Comparison of ENCODE assay signal across 13 cellular contexts in the genomic region with DNA sequence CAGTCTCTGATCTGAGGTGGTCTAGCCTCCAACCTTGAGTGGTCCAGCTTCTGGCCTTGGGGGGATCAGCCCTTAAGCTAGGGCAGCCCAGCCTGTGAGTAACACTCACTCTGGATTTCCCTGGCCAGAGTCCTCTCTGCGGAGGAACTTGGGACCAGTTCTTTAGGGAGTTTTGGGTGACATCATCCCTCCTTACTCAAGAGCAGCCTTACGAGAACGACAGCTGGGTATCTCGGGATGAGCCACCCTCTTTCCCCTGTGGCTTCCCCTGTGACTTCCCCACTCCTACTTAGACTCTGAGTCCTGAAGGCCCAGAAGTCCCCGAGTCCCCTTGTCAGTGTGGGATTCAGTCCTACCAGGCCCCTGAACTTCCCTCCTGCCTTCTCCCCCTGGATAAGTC. TPM values are rescaled to one million over a fixed set of nuclear protein-coding genes. Genes with fewer than 3 reads are reported as not detected.
DNase-seq lines count a peak whose midpoint lies in the region; ATAC-seq and TF ChIP-seq lines count a peak whose summit lies in the region.
"Had no signal": no experiment of that assay in that cellular context is flagged by ENCODE, and none has a peak within 500 bp of the region (broad histone marks: within the 10 kb centered on the region; RNA-seq: fewer than 3 reads in every experiment).

No MANE protein-coding gene starts in this region.

- no peaks in the 10 kb centered on the region for H3K4me1 ChIP-seq in CD4-positive, CD25-positive, alpha-beta regulatory T cell (ENCODE audit: control insufficient read depth, insufficient read depth, low read length, poor library complexity, severe bottlenecking)
- peaks cover 25 to 30% of the 10 kb centered on the region in 2 experiments for H3K4me1 ChIP-seq in trophoblast cell (ENCODE audit: control insufficient read depth in 1 of 2, insufficient read depth in 2 of 2, low read length in 2 of 2)

- no peak overlapping the region for H3K27ac ChIP-seq in CD4-positive, CD25-positive, alpha-beta regulatory T cell (ENCODE audit: insufficient read depth, low read length, poor library complexity, severe bottlenecking)
- H3K27ac ChIP-seq in trophoblast cell (ENCODE audit: low read depth, low read length): no peak overlapping the region
- H3K27ac ChIP-seq: KMS-11 had no signal

- H3K4ac ChIP-seq in trophoblast cell (ENCODE audit: low read depth, low read length): no peak overlapping the region

- no peak overlapping the region for H3K4me3 ChIP-seq in CD4-positive, CD25-positive, alpha-beta regulatory T cell (ENCODE audit: low read depth, low read length)
- no peak overlapping the region for H3K4me3 ChIP-seq in NB4 (ENCODE audit: low read depth, low read length)
- no peak overlapping the region for H3K4me3 ChIP-seq in fibroblast of pulmonary artery (replicated peaks; ENCODE audit: low read depth, low read length)
- no peak overlapping the region for H3K4me3 ChIP-seq in trophoblast cell (ENCODE audit: low read depth, low read length)

- H2BK12ac ChIP-seq in trophoblast cell (ENCODE audit: low read length): peak overlapping the region; percentile 15

- H3K18ac ChIP-seq in trophoblast cell (ENCODE audit: low read length): no peak overlapping the region

- H3K4me2 ChIP-seq in trophoblast cell (ENCODE audit: low read length): no peak overlapping the region
- H3K4me2 ChIP-seq: KMS-11 had no signal

- no peak overlapping the region for H3K9ac ChIP-seq in trophoblast cell (ENCODE audit: low read length)
- H3K9ac ChIP-seq: KMS-11 had no signal

- peak overlapping the region; percentile 16 for H4K91ac ChIP-seq in trophoblast cell (ENCODE audit: low read depth, low read length)

- H3K14ac ChIP-seq in trophoblast cell (ENCODE audit: low read length): no peak overlapping the region

- H3K36me3 ChIP-seq in CD4-positive, CD25-positive, alpha-beta regulatory T cell (ENCODE audit: control insufficient read depth, insufficient read depth, low read length): no peaks in the 10 kb centered on the region
- no peaks in the 10 kb centered on the region for H3K36me3 ChIP-seq in trophoblast cell (ENCODE audit: control insufficient read depth in 1 of 2, insufficient read depth in 2 of 2, low read length in 2 of 2)

- peak; percentile 16 to 29 for ATAC-seq in CD4-positive, CD25-positive, alpha-beta regulatory T cell (ENCODE audit: low read depth in 2 of 2)
- ATAC-seq in GM19351 (IDR thresholded peaks at IDR 0.05; ENCODE audit: unreplicated experiment): no peak
- no peak for ATAC-seq in SK-N-SH treated with all-trans-retinoic acid at 6 μM for 48 hours
- no peak for ATAC-seq in GM18873 (IDR thresholded peaks at IDR 0.05; ENCODE audit: low FRiP score, unreplicated experiment)
- ATAC-seq: naive thymus-derived CD8-positive, alpha-beta T cell; WTC11 had no signal

- no peaks in the 10 kb centered on the region for H3K27me3 ChIP-seq in CD4-positive, CD25-positive, alpha-beta regulatory T cell (ENCODE audit: control insufficient read depth, insufficient read depth, low read length)
- no peaks in the 10 kb centered on the region for H3K27me3 ChIP-seq in trophoblast cell (ENCODE audit: insufficient read depth, low read length)

- no peak overlapping the region for H2BK120ac ChIP-seq in trophoblast cell (ENCODE audit: insufficient read depth, low read length, poor library complexity)

- no peaks in the 10 kb centered on the region for H3K36me3 Mint-ChIP-seq in CD4-positive, CD25-positive, alpha-beta regulatory T cell
- H3K36me3 Mint-ChIP-seq: activated naive CD8-positive, alpha-beta T cell treated with anti-CD3 and anti-CD28 coated beads for 36 hours; naive thymus-derived CD8-positive, alpha-beta T cell; WTC11 had no signal

- no peak overlapping the region for H4K8ac ChIP-seq in trophoblast cell (ENCODE audit: low read depth, low read length)

- peaks cover 10% of the 10 kb centered on the region for H3K27me3 Mint-ChIP-seq in CD4-positive, CD25-positive, alpha-beta regulatory T cell

- H3K79me1 ChIP-seq in trophoblast cell (ENCODE audit: low read length): peaks cover 23% of the 10 kb centered on the region

- H2AFZ ChIP-seq in trophoblast cell (ENCODE audit: insufficient read depth, low read length, poor library complexity): no peak overlapping the region

- H2AK5ac ChIP-seq in trophoblast cell (ENCODE audit: low read length): no peak overlapping the region

- peaks cover 0 to 11% (median 1%) of the 10 kb centered on the region in 4 donors for H3K4me1 Mint-ChIP-seq in CD4-positive, CD25-positive, alpha-beta regulatory T cell
- H3K4me1 Mint-ChIP-seq: activated naive CD8-positive, alpha-beta T cell treated with anti-CD3 and anti-CD28 coated beads for 36 hours had no signal

- peak overlapping the region in 1 of 3 donors; percentile 72 for H3K27ac Mint-ChIP-seq in CD4-positive, CD25-positive, alpha-beta regulatory T cell
- H3K27ac Mint-ChIP-seq: activated naive CD8-positive, alpha-beta T cell treated with anti-CD3 and anti-CD28 coated beads for 36 hours had no signal

- DNase-seq in CD4-positive, CD25-positive, alpha-beta regulatory T cell: no peak
- peak; percentile 58 for DNase-seq in NB4 (ENCODE audit: low read depth)
- peak; percentile 72 for DNase-seq in fibroblast of pulmonary artery (ENCODE audit: low read depth)
- DNase-seq in trophoblast cell: peak in 1 of 2 donors; percentile 55
- DNase-seq in NCI-H1694 (lab: John Stamatoyannopoulos, UW): no peak
- DNase-seq: activated naive CD8-positive, alpha-beta T cell treated with anti-CD3 and anti-CD28 coated beads for 36 hours; Caco-2 had no signal

- no peak for TF ChIP-seq POLR2A in NB4 (IDR thresholded peaks at IDR 0.05; ENCODE audit: extremely low read depth, insufficient read length)

- no peaks in the 10 kb centered on the region for H3K9me3 ChIP-seq in CD4-positive, CD25-positive, alpha-beta regulatory T cell (ENCODE audit: control insufficient read depth in 2 of 2, low read length in 2 of 2)
- no peaks in the 10 kb centered on the region for H3K9me3 ChIP-seq in trophoblast cell (ENCODE audit: insufficient read depth, low read depth, low read length)
- H3K9me3 ChIP-seq: Caco-2 had no signal

- H3K4me3 Mint-ChIP-seq in CD4-positive, CD25-positive, alpha-beta regulatory T cell: no peak overlapping the region
- H3K4me3 Mint-ChIP-seq: activated naive CD8-positive, alpha-beta T cell treated with anti-CD3 and anti-CD28 coated beads for 36 hours; naive thymus-derived CD8-positive, alpha-beta T cell; WTC11 had no signal

- no peak overlapping the region for H2BK5ac ChIP-seq in trophoblast cell (ENCODE audit: low read depth, low read length, poor library complexity)

- no peak overlapping the region for H3K23ac ChIP-seq in trophoblast cell (ENCODE audit: low read length)

- H4K12ac ChIP-seq in trophoblast cell (ENCODE audit: low read depth, low read length): no peak overlapping the region

- H3K79me2 ChIP-seq in trophoblast cell (ENCODE audit: control insufficient read depth, insufficient read depth, low read length, poor library complexity): peaks cover 3% of the 10 kb centered on the region

- no peaks in the 10 kb centered on the region for H3K9me3 Mint-ChIP-seq in CD4-positive, CD25-positive, alpha-beta regulatory T cell
- H3K9me3 Mint-ChIP-seq: activated naive CD8-positive, alpha-beta T cell treated with anti-CD3 and anti-CD28 coated beads for 36 hours; naive thymus-derived CD8-positive, alpha-beta T cell; WTC11 had no signal

- no CpG with 5 or more reads among the region's 5 CpGs for WGBS in trophoblast cell (ENCODE audit: extremely low coverage, insufficient coverage, insufficient read length)

- no peak for TF ChIP-seq CTCF in NB4 (IDR thresholded peaks at IDR 0.05; ENCODE audit: low read depth, low read length)
- TF ChIP-seq CTCF in fibroblast of pulmonary artery (IDR thresholded peaks at IDR 0.05; ENCODE audit: low read length, missing control alignments): no peak

TF ChIP-seq in SK-N-SH treated with all-trans-retinoic acid at 6 μM for 48 hours, 23 proteins besides CTCF, POLR2A, EP300 and RAD21 (continues in another document):
- TF ChIP-seq, protein P1, sequence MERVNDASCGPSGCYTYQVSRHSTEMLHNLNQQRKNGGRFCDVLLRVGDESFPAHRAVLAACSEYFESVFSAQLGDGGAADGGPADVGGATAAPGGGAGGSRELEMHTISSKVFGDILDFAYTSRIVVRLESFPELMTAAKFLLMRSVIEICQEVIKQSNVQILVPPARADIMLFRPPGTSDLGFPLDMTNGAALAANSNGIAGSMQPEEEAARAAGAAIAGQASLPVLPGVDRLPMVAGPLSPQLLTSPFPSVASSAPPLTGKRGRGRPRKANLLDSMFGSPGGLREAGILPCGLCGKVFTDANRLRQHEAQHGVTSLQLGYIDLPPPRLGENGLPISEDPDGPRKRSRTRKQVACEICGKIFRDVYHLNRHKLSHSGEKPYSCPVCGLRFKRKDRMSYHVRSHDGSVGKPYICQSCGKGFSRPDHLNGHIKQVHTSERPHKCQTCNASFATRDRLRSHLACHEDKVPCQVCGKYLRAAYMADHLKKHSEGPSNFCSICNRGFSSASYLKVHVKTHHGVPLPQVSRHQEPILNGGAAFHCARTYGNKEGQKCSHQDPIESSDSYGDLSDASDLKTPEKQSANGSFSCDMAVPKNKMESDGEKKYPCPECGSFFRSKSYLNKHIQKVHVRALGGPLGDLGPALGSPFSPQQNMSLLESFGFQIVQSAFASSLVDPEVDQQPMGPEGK (CRISPR knock-in tag; IDR thresholded peaks at IDR 0.05; ENCODE audit: borderline replicate concordance): no peak
- TF ChIP-seq ESRRG (CRISPR knock-in tag; IDR thresholded peaks at IDR 0.05): no peak
- TF ChIP-seq ZC3H10 (CRISPR knock-in tag; IDR thresholded peaks at IDR 0.05): no peak
- TF ChIP-seq RARB (CRISPR knock-in tag; IDR thresholded peaks at IDR 0.05): no peak
- TF ChIP-seq SNAI2 (CRISPR knock-in tag; IDR thresholded peaks at IDR 0.05): no peak
- no peak for TF ChIP-seq TOX (CRISPR knock-in tag; IDR thresholded peaks at IDR 0.05; ENCODE audit: borderline replicate concordance)
- no peak for TF ChIP-seq ZFP3 (CRISPR knock-in tag; IDR thresholded peaks at IDR 0.05)
- no peak for TF ChIP-seq PPARA (CRISPR knock-in tag; IDR thresholded peaks at IDR 0.05; ENCODE audit: borderline replicate concordance)
- no peak for TF ChIP-seq ARNTL (CRISPR knock-in tag; IDR thresholded peaks at IDR 0.05; ENCODE audit: borderline replicate concordance, low read depth)

RNA-seq across cellular contexts. Expression of gene PLXND1, which starts 10.2 kb away (rescaled TPM):
- total RNA-seq in CD4-positive, CD25-positive, alpha-beta regulatory T cell: 11.3 TPM
- under 1 TPM in 3 of 4 donors, not detected in 1; 0.48 to 0.88 (median 0.79) TPM for polyA plus RNA-seq in CD4-positive, CD25-positive, alpha-beta regulatory T cell
- polyA plus RNA-seq in trophoblast cell (2013): 282 and 293 TPM in 2 replicates

Comparison
In these comparisons a context has a peak if more than half of its experiments do, and no peak if none do; other contexts are left out.
1. ATAC-seq: peak in CD4-positive, CD25-positive, alpha-beta regulatory T cell (2 of 2); none in GM19351 (single experiment), SK-N-SH treated with all-trans-retinoic acid at 6 μM for 48 hours (single experiment) and GM18873 (single experiment).
2. DNase-seq: peak in NB4 (single experiment) and fibroblast of pulmonary artery (single experiment); none in CD4-positive, CD25-positive, alpha-beta regulatory T cell (0 of 3) and NCI-H1694 (single experiment).